In the genomic region with DNA sequence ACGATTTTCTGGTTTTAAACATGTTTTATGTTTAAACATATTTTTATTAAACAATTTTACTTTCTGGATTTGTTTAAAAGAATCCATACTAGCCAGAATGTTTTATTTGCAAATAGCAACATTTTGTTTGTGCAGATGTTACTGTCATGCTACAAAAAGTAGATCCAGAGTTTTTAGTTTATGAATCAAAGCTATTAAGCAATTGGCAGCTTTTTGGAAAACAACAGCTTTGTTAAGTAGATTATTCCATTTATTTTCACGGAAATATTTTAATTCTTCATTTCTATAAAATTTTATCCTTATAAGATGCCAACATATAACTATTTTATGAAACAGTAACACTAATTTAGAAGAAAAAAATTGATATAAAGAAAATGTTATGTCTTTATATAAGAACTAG, we compare ENCODE assay signal across 1 cellular context.
TF ChIP-seq lines count a peak whose summit lies in the region.

No MANE protein-coding gene starts in this region.

TF ChIP-seq in IMR-90, 13 proteins besides CTCF, POLR2A, EP300 and RAD21 (continued from another document):
- TF ChIP-seq RFX5 (IDR thresholded peaks at IDR 0.05; ENCODE audit: low read depth, low read length), result no peak
